ENCODE assay signal across 8 cellular contexts in the genomic region with DNA sequence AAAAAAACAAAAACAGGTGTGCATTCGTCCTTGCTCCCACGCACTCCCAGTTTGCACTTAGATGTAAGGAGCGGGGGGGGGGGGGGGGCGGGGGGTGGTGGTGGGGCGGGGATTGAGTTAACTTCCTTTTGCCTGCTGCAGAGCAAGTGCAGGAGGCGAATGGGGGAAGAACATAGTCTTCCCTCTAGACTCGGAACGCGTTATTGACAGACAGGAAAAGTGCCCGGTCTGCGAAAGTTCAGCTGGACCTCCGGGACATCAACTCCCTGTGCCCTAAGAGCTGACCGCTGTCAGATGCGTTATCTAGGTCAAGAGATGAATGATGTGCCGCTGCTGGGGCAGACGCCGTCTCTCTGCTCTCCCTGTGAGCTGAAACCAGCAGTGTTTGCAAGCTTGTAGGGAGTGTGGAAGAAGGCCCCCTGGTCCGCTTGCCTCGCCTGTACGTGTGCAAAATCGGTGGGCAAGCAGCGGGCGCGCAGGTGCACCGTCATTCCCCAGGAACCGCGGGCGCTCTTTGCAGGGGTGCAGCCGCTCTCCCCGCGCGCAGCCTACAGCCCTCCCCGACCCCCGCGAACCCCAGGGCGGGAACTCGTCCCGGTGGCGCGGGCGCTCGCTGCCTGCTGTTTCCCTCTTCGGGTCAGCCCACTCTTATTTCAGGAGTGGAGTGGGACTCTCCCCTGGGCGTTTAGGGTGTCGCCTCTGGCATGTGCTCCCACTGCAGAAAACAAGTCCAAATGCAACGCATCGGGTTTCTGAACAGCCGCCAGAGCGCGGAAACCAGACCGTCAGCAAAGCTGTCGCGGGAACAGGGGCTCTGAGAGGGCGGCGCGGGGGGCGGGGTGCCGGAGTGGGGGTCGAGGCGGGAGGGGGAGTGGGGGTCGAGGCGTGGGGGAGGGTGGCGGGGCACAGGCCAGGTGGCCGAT. TPM values are rescaled to one million over a fixed set of nuclear protein-coding genes. Genes with fewer than 3 reads are reported as not detected.
DNase-seq lines count a peak whose midpoint lies in the region; ATAC-seq and TF ChIP-seq lines count a peak whose summit lies in the region.

No MANE protein-coding gene starts in this region.

- ATAC-seq in gastroesophageal sphincter: no peak
- ATAC-seq in HG03460 (IDR thresholded peaks at IDR 0.05; ENCODE audit: unreplicated experiment): no peak

- peak overlapping the region; percentile 74 for H3K27ac ChIP-seq in KOPT-K1 (ENCODE audit: low read depth, low read length, poor library complexity, severe bottlenecking)
- H3K27ac ChIP-seq in gastroesophageal sphincter: peak overlapping the region; percentile 62 to 100 (median 96)

- TF ChIP-seq EP300 in gastroesophageal sphincter (IDR thresholded peaks at IDR 0.05): no peak

- no peaks in the 10 kb centered on the region for H3K36me3 Mint-ChIP-seq in osteocyte (ENCODE audit: unreplicated experiment)

- no peaks in the 10 kb centered on the region for H3K27me3 Mint-ChIP-seq in osteocyte (ENCODE audit: unreplicated experiment)

- H3K9me3 ChIP-seq in KOPT-K1 (ENCODE audit: insufficient read depth, low read length, poor library complexity, severe bottlenecking) (no peaks in the 10 kb centered on the region), gastroesophageal sphincter (no peaks in the 10 kb centered on the region)

- no peak overlapping the region for H3K27ac Mint-ChIP-seq in osteocyte (ENCODE audit: unreplicated experiment)

- no peaks in the 10 kb centered on the region for H3K9me3 Mint-ChIP-seq in osteocyte (ENCODE audit: unreplicated experiment)

- TF ChIP-seq CTCF in gastroesophageal sphincter (IDR thresholded peaks at IDR 0.05): no peak
- no peak for TF ChIP-seq CTCF in osteocyte (IDR thresholded peaks at IDR 0.05)

- no peaks in the 10 kb centered on the region for H3K27me3 ChIP-seq in gastroesophageal sphincter

- H3K4me3 ChIP-seq in gastroesophageal sphincter: peak overlapping the region; percentile 54 to 84

- 0% methylated on average over 3 to 10 of the region's 64 CpGs for WGBS in gastroesophageal sphincter (ENCODE audit: low coverage in 1 of 2), 2 donors

- H3K36me3 ChIP-seq in KOPT-K1 (ENCODE audit: insufficient read depth, low read length) (peaks cover 11% of the 10 kb centered on the region; the same call in 1 of the 2 replicates), gastroesophageal sphincter (no peaks in the 10 kb centered on the region)

- H3K4me1 Mint-ChIP-seq in osteocyte (ENCODE audit: unreplicated experiment): peaks cover 34% of the 10 kb centered on the region

- TF ChIP-seq POLR2A in gastroesophageal sphincter (IDR thresholded peaks at IDR 0.05): peak in 1 of 2 donors; percentile 16

- H3K4me1 ChIP-seq in gastroesophageal sphincter: peaks cover 4 to 89% (median 25%) of the 10 kb centered on the region in 3 donors

- H3K4me3 Mint-ChIP-seq in osteocyte (ENCODE audit: unreplicated experiment): peak overlapping the region; percentile 68

- peak; percentile 37 for DNase-seq in DMS114 treated with DMSO at 0.1 percent for 48 hours (lab: John Stamatoyannopoulos, UW; ENCODE audit: unreplicated experiment)
- peak; percentile 45 for DNase-seq in activated T-cell treated with anti-CD3 and anti-CD28 coated beads for 48 hours (ENCODE audit: low read depth)
- no peak for DNase-seq in osteocyte (ENCODE audit: extremely low spot score, unreplicated experiment)
- DNase-seq in HK-2 (ENCODE audit: unreplicated experiment): no peak
- no peak for DNase-seq in DMS153 (lab: John Stamatoyannopoulos, UW)

RNA-seq across cellular contexts. Expression of a gene that starts 1.9 kb away (rescaled TPM):
- 10 to 100 TPM; 29.6 to 78.3 (median 38.4) TPM for total RNA-seq in gastroesophageal sphincter
- total RNA-seq in osteocyte: 34.2 and 37.9 TPM in 2 replicates

Comparison
In these comparisons a context has a peak if more than half of its experiments do, and no peak if none do; other contexts are left out.
1. DNase-seq: peak in DMS114 treated with DMSO at 0.1 percent for 48 hours (single experiment) and activated T-cell treated with anti-CD3 and anti-CD28 coated beads for 48 hours (single experiment); none in osteocyte (single experiment), HK-2 (single experiment) and DMS153 (single experiment).